32 cellular contexts compared by ENCODE assay signal in the genomic region with DNA sequence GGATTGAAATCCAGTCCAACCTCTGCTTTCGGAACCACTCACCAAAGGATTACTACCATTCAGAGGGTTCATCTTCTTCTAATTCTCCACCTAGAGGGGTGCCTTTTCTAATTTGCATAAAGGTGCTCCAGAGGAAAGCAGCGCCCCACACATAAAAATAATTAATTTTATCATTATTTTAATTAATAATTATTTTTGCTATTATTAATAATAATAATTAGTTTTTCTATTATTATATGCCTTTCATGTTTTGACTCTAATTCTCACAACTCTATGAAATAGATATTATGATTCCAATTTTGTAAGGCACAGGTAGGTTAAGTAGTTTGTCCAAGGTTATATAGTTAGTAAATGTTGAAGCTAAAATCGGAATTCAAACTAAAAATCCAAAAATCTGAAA. TPM values are rescaled to one million over a fixed set of nuclear protein-coding genes. Genes with fewer than 3 reads are reported as not detected.
"Had no signal": no experiment of that assay in that cellular context is flagged by ENCODE, and none has a peak within 500 bp of the region (broad histone marks: within the 10 kb centered on the region; RNA-seq: fewer than 3 reads in every experiment).

No MANE protein-coding gene starts in this region.

- H3K4me1 ChIP-seq: colonic mucosa, esophagus muscularis mucosa, esophagus squamous epithelium, foreskin keratinocyte, gastrocnemius medialis, gastroesophageal sphincter, heart left ventricle, heart right ventricle had no signal

- H3K27me3 Mint-ChIP-seq: dendritic cell treated with granulocyte-macrophage colony-stimulating factor and Interleukin-4, amounts not matched to agents 40 ng/mL and 50 ng/mL, for 4 days had no signal

- DNase-seq: colonic mucosa; cortex of kidney; dermis blood vessel endothelial cell; dorsolateral prefrontal cortex; effector CD4-positive, alpha-beta T cell; effector CD8-positive, alpha-beta T cell; effector memory CD4-positive, alpha-beta T cell; effector memory CD8-positive, alpha-beta T cell; endodermal cell; erythroblast; esophagus squamous epithelium; foreskin fibroblast; foreskin keratinocyte; foreskin melanocyte; gastrocnemius medialis; glutamatergic neuron; head of caudate nucleus; heart left ventricle; heart right ventricle had no signal

- H3K27ac ChIP-seq: colonic mucosa, coronary artery, dorsolateral prefrontal cortex, epithelial cell of prostate, esophagus muscularis mucosa, esophagus squamous epithelium, foreskin keratinocyte, gastrocnemius medialis, gastroesophageal sphincter, heart left ventricle, heart right ventricle had no signal

- H3K4me3 Mint-ChIP-seq: dendritic cell treated with granulocyte-macrophage colony-stimulating factor and Interleukin-4, amounts not matched to agents 40 ng/mL and 50 ng/mL, for 4 days; effector memory CD8-positive, alpha-beta T cell; endodermal cell had no signal

- FAIRE-seq: colon, endometrium, endothelial cell of umbilical vein, frontal cortex had no signal

- H3K9me3 Mint-ChIP-seq: dendritic cell treated with granulocyte-macrophage colony-stimulating factor and Interleukin-4, amounts not matched to agents 40 ng/mL and 50 ng/mL, for 4 days; effector memory CD8-positive, alpha-beta T cell had no signal

- H3K4me3 ChIP-seq: colonic mucosa, coronary artery, dorsolateral prefrontal cortex, esophagus muscularis mucosa, esophagus squamous epithelium, gastrocnemius medialis, gastroesophageal sphincter, heart left ventricle, heart right ventricle had no signal

- H3K27ac Mint-ChIP-seq: dendritic cell treated with granulocyte-macrophage colony-stimulating factor and Interleukin-4, amounts not matched to agents 40 ng/mL and 50 ng/mL, for 4 days; effector memory CD8-positive, alpha-beta T cell; endodermal cell had no signal

- H3K36me3 ChIP-seq: colonic mucosa, esophagus muscularis mucosa, esophagus squamous epithelium, gastrocnemius medialis, gastroesophageal sphincter, heart left ventricle, heart right ventricle had no signal

- H3K9me3 ChIP-seq: colonic mucosa, esophagus muscularis mucosa, esophagus squamous epithelium, gastrocnemius medialis, gastroesophageal sphincter, heart left ventricle had no signal

- ATAC-seq: effector memory CD8-positive, alpha-beta T cell; esophagus mucosa; foreskin keratinocyte; gastrocnemius medialis; gastroesophageal sphincter; heart right ventricle had no signal

- H3K27me3 ChIP-seq: colonic mucosa, dorsolateral prefrontal cortex, esophagus muscularis mucosa, esophagus squamous epithelium, foreskin keratinocyte, gastrocnemius medialis, gastroesophageal sphincter, heart left ventricle, heart right ventricle had no signal

RNA-seq across cellular contexts. Expression of gene UNC80, which starts 51.9 kb away (rescaled TPM):
- total RNA-seq: endothelial cell of umbilical vein, epithelial cell of proximal tubule, fibroblast of villous mesenchyme, gastrocnemius medialis had no signal
- polyA plus RNA-seq: endothelial cell of umbilical vein, fibroblast of lung, foreskin keratinocyte had no signal
